33 cellular contexts compared by ENCODE assay signal in genomic region chr18:28005164-28005563, GRCh38.
DNase-seq lines count a peak whose midpoint lies in the region; ATAC-seq and TF ChIP-seq lines count a peak whose summit lies in the region.
"Had no signal": no experiment of that assay in that cellular context is flagged by ENCODE, and none has a peak within 500 bp of the region (broad histone marks: within the 10 kb centered on the region; RNA-seq: fewer than 3 reads in every experiment).

No MANE protein-coding gene starts in this region.

- no peaks in the 10 kb centered on the region for H4K20me1 ChIP-seq in osteoblast (ENCODE audit: insufficient read depth, low read length)

- peaks cover 25% of the 10 kb centered on the region for H3K4me1 ChIP-seq in osteoblast (ENCODE audit: insufficient read depth, low read length)
- H3K4me1 ChIP-seq: adrenal gland, gastroesophageal sphincter had no signal

- H3K4me2 ChIP-seq in osteoblast (ENCODE audit: insufficient read depth, low read length): no peak overlapping the region
- H3K4me2 ChIP-seq: PC-9, smooth muscle cell had no signal

- no peak overlapping the region for H2AFZ ChIP-seq in osteoblast (ENCODE audit: low read length)
- H2AFZ ChIP-seq: PC-9 had no signal

- H3K4me1 Mint-ChIP-seq in chondrocyte (ENCODE audit: low read depth): peaks cover 41% of the 10 kb centered on the region
- H3K4me1 Mint-ChIP-seq: activated CD4-positive, alpha-beta memory T cell treated with anti-CD3 and anti-CD28 coated beads, Interleukin-2, amount 10 ng/mL, durations not matched to agents 7 days and 5 days; activated naive CD4-positive, alpha-beta T cell treated with anti-CD3 and anti-CD28 coated beads, Interleukin-2, amount 10 ng/mL, durations not matched to agents 7 days and 5 days; B cell; CD8-positive, alpha-beta memory T cell; naive thymus-derived CD4-positive, alpha-beta T cell had no signal

- H3K36me3 ChIP-seq in osteoblast (ENCODE audit: insufficient read depth, low read length): peaks cover 39% of the 10 kb centered on the region
- H3K36me3 ChIP-seq: adrenal gland, gastroesophageal sphincter, thoracic aorta had no signal

- peak overlapping the region; percentile 68 for H3K27ac Mint-ChIP-seq in chondrocyte (ENCODE audit: unreplicated experiment)
- H3K27ac Mint-ChIP-seq: activated CD4-positive, alpha-beta memory T cell treated with anti-CD3 and anti-CD28 coated beads, Interleukin-2, amount 10 ng/mL, durations not matched to agents 7 days and 5 days; activated naive CD4-positive, alpha-beta T cell treated with anti-CD3 and anti-CD28 coated beads, Interleukin-2, amount 10 ng/mL, durations not matched to agents 7 days and 5 days; activated T-helper 1 cell treated with anti-CD3 and anti-CD28 coated beads, Interleukin-12 subunit alpha, Interleukin-12 subunit beta, Interleukin-2, Interleukin-4 antibody, amounts not matched to agents 30 ng/mL and 10 ng/mL and 1 ng/mL, durations not matched to agents 14 hours and 24 hours and 36 hours; B cell; CD8-positive, alpha-beta memory T cell; naive thymus-derived CD4-positive, alpha-beta T cell had no signal

- ATAC-seq in left ventricle myocardium superior: peak; percentile 61
- ATAC-seq: gastroesophageal sphincter; HCT116; naive thymus-derived CD4-positive, alpha-beta T cell; stimulated activated naive CD8-positive, alpha-beta T cell treated with anti-CD3 and anti-CD28 coated beads, Interleukin-15, Interleukin-2, amounts not matched to agents 100 U/mL and 50 U/mL, for 24 hours had no signal

- TF ChIP-seq CTCF in C4-2B (conservative IDR thresholded peaks at IDR 0.05) (0 out of 2 replicates have a peak, but pooled peaks have one; percentile 3), chondrocyte (IDR thresholded peaks at IDR 0.05) (no peak), osteoblast (IDR thresholded peaks at IDR 0.05; ENCODE audit: extremely low read depth, low read depth, low read length) (no peak)

- H3K36me3 Mint-ChIP-seq in chondrocyte (ENCODE audit: low read depth): peaks cover 8% of the 10 kb centered on the region
- H3K36me3 Mint-ChIP-seq: activated naive CD4-positive, alpha-beta T cell treated with anti-CD3 and anti-CD28 coated beads, Interleukin-2, amount 10 ng/mL, durations not matched to agents 7 days and 5 days; CD8-positive, alpha-beta memory T cell; naive thymus-derived CD4-positive, alpha-beta T cell had no signal

- H3K27ac ChIP-seq in C4-2B (no peak overlapping the region), osteoblast (ENCODE audit: low read depth, low read length) (peak overlapping the region; percentile 67)
- H3K27ac ChIP-seq: adrenal gland, gastroesophageal sphincter, PC-9, thoracic aorta had no signal

- DNase-seq in chondrocyte (ENCODE audit: low spot score) (no peak), left ventricle myocardium superior (no peak), osteoblast (ENCODE audit: insufficient read length, low spot score, missing footprints) (no peak), hepatic stellate cell (ENCODE audit: low spot score) (no peak), NCI-H1417 (lab: John Stamatoyannopoulos, UW) (no peak), OCI-M2 (lab: John Stamatoyannopoulos, UW; ENCODE audit: unreplicated experiment) (no peak)
- DNase-seq: activated CD4-positive, alpha-beta memory T cell treated with anti-CD3 and anti-CD28 coated beads, Interleukin-2, amount 10 ng/mL, durations not matched to agents 7 days and 5 days; activated CD4-positive, alpha-beta T cell treated with anti-CD3 and anti-CD28 coated beads for 1 hour; activated CD8-positive, alpha-beta memory T cell treated with anti-CD3 and anti-CD28 coated beads, Interleukin-2, amount 50 U/mL, for 4 hours; activated naive CD4-positive, alpha-beta T cell treated with anti-CD3 and anti-CD28 coated beads, Interleukin-2, amount 10 ng/mL, durations not matched to agents 7 days and 5 days; adrenal gland; CD8-positive, alpha-beta memory T cell; DMS 273 treated with DMSO at 0.1 percent for 48 hours; EL; islet precursor cell; naive thymus-derived CD4-positive, alpha-beta T cell; NCI-H1436 treated with DMSO at 0.1 percent for 48 hours; NCI-H2081 treated with DMSO at 0.1 percent for 48 hours; NCI-H345; NCI-H69; occipital lobe; PC-9; SHP77; stimulated activated naive CD8-positive, alpha-beta T cell treated with anti-CD3 and anti-CD28 coated beads, Interleukin-15, Interleukin-2, amounts not matched to agents 100 U/mL and 50 U/mL, for 24 hours; T-helper 2 cell had no signal

- H3K79me2 ChIP-seq in osteoblast (ENCODE audit: insufficient read depth, low read length): no peaks in the 10 kb centered on the region

- no peak overlapping the region for H3K4me3 Mint-ChIP-seq in chondrocyte (ENCODE audit: unreplicated experiment)
- H3K4me3 Mint-ChIP-seq: activated CD4-positive, alpha-beta memory T cell treated with anti-CD3 and anti-CD28 coated beads, Interleukin-2, amount 10 ng/mL, durations not matched to agents 7 days and 5 days; activated naive CD4-positive, alpha-beta T cell treated with anti-CD3 and anti-CD28 coated beads, Interleukin-2, amount 10 ng/mL, durations not matched to agents 7 days and 5 days; activated T-helper 1 cell treated with anti-CD3 and anti-CD28 coated beads, Interleukin-12 subunit alpha, Interleukin-12 subunit beta, Interleukin-2, Interleukin-4 antibody, amounts not matched to agents 30 ng/mL and 10 ng/mL and 1 ng/mL, durations not matched to agents 14 hours and 24 hours and 36 hours; B cell; brain; CD8-positive, alpha-beta memory T cell; naive thymus-derived CD4-positive, alpha-beta T cell had no signal

- H3K4me3 ChIP-seq in osteoblast (ENCODE audit: insufficient read depth, low read length): no peak overlapping the region
- H3K4me3 ChIP-seq: adrenal gland, gastroesophageal sphincter, PC-9, smooth muscle cell, thoracic aorta had no signal

- no peaks in the 10 kb centered on the region for H3K9me3 Mint-ChIP-seq in chondrocyte (ENCODE audit: low read depth)
- H3K9me3 Mint-ChIP-seq: brain had no signal

- H3K9me3 ChIP-seq in osteoblast (ENCODE audit: low read depth, low read length): no peaks in the 10 kb centered on the region
- H3K9me3 ChIP-seq: adrenal gland, gastroesophageal sphincter, thoracic aorta had no signal

- H3K27me3 ChIP-seq in osteoblast (ENCODE audit: insufficient read depth, low read length): no peaks in the 10 kb centered on the region
- H3K27me3 ChIP-seq: adrenal gland, gastroesophageal sphincter had no signal

- intact Hi-C loops in left ventricle myocardium superior (cut with micrococcal nuclease): no loop called here

- H3K27me3 Mint-ChIP-seq in chondrocyte (ENCODE audit: low read depth): no peaks in the 10 kb centered on the region
- H3K27me3 Mint-ChIP-seq: activated CD4-positive, alpha-beta memory T cell treated with anti-CD3 and anti-CD28 coated beads, Interleukin-2, amount 10 ng/mL, durations not matched to agents 7 days and 5 days; activated naive CD4-positive, alpha-beta T cell treated with anti-CD3 and anti-CD28 coated beads, Interleukin-2, amount 10 ng/mL, durations not matched to agents 7 days and 5 days; B cell; brain; CD8-positive, alpha-beta memory T cell; naive thymus-derived CD4-positive, alpha-beta T cell had no signal
